Comparison of ENCODE assay signal across 19 cellular contexts in the genomic region with DNA sequence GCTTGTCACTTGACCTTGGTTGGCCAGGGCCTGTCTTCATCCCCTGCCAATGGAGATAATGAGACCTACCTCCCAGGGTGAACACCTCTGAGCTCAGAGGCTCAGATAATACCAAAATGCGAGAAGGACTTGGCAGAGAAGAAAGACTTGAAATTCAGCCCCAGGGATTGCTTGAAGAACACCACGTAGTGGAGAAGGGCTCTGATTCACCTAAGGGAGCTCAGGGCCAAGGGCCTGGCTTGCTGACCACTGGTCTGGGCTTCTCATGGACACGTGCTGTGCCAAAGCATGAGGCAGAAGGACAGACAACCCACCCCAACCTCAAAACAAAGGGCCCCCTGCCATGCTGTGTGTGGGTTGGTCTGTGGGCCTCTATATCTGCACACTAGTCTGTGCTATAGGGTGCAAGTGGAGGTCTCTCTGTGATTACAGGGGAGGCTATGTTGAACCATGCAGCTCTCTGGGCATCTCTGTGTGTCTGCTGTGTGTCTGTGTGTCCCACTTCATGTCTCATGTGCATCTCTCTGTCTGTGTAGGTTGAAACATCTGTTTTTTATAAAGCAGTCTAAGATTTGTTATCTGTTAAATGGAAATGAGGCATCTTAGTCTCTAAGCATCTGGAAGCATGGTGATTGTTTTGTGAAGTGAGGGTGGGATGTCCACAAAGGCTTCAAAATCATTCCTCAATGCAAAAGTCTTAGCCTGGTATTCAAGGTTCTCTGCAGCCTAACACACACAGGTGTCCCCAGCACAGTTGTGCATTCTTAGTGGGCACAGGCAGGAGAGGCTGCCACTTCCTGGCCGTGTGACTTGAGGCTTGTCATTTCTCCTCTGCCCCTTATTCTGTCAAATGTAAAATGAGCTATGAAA.
DNase-seq lines count a peak whose midpoint lies in the region; ATAC-seq and TF ChIP-seq lines count a peak whose summit lies in the region.
"Had no signal": no experiment of that assay in that cellular context is flagged by ENCODE, and none has a peak within 500 bp of the region (broad histone marks: within the 10 kb centered on the region; RNA-seq: fewer than 3 reads in every experiment).

No MANE protein-coding gene starts in this region.

- peak; percentile 71 for ATAC-seq in SK-N-SH treated with all-trans-retinoic acid at 6 μM for 48 hours
- ATAC-seq: A549 had no signal

- no peak overlapping the region for H3K4me3 Mint-ChIP-seq in activated naive CD4-positive, alpha-beta T cell treated with anti-CD3 and anti-CD28 coated beads, Interleukin-2, amount 10 ng/mL, durations not matched to agents 7 days and 5 days

- H3K27me3 Mint-ChIP-seq in activated naive CD4-positive, alpha-beta T cell treated with anti-CD3 and anti-CD28 coated beads, Interleukin-2, amount 10 ng/mL, durations not matched to agents 7 days and 5 days: peaks cover 13% of the 10 kb centered on the region

- H2AFZ ChIP-seq in trophoblast cell (ENCODE audit: insufficient read depth, low read length, poor library complexity): no peak overlapping the region

- H4K91ac ChIP-seq in trophoblast cell (ENCODE audit: low read depth, low read length): peak overlapping the region; percentile 60

- peaks cover 4% of the 10 kb centered on the region for H3K36me3 Mint-ChIP-seq in activated naive CD4-positive, alpha-beta T cell treated with anti-CD3 and anti-CD28 coated beads, Interleukin-2, amount 10 ng/mL, durations not matched to agents 7 days and 5 days

- H4K8ac ChIP-seq in trophoblast cell (ENCODE audit: low read depth, low read length): no peak overlapping the region

- H3K36me3 ChIP-seq in trophoblast cell (ENCODE audit: control insufficient read depth in 1 of 2, insufficient read depth in 2 of 2, low read length in 2 of 2): no peaks in the 10 kb centered on the region
- no peaks in the 10 kb centered on the region for H3K36me3 ChIP-seq in right atrium auricular region

- H3K9ac ChIP-seq in trophoblast cell (ENCODE audit: low read length): no peak overlapping the region

- peaks cover 6% of the 10 kb centered on the region for H3K9me3 Mint-ChIP-seq in activated naive CD4-positive, alpha-beta T cell treated with anti-CD3 and anti-CD28 coated beads, Interleukin-2, amount 10 ng/mL, durations not matched to agents 7 days and 5 days

- H2BK120ac ChIP-seq in trophoblast cell (ENCODE audit: insufficient read depth, low read length, poor library complexity): no peak overlapping the region

- no peak overlapping the region for H3K4me3 ChIP-seq in Jurkat, Clone E6-1 (ENCODE audit: low read length)
- H3K4me3 ChIP-seq in trophoblast cell (ENCODE audit: low read depth, low read length) (no peak overlapping the region), right atrium auricular region (no peak overlapping the region)
- H3K4me3 ChIP-seq: A549 had no signal

- H3K79me2 ChIP-seq in trophoblast cell (ENCODE audit: control insufficient read depth, insufficient read depth, low read length, poor library complexity): peaks cover 2% of the 10 kb centered on the region

- H3K27me3 ChIP-seq in trophoblast cell (ENCODE audit: insufficient read depth, low read length) (no peaks in the 10 kb centered on the region), right atrium auricular region (no peaks in the 10 kb centered on the region)

- H3K23ac ChIP-seq in trophoblast cell (ENCODE audit: low read length): no peak overlapping the region

- H3K4ac ChIP-seq in trophoblast cell (ENCODE audit: low read depth, low read length): no peak overlapping the region

- H3K9me3 ChIP-seq in trophoblast cell (ENCODE audit: insufficient read depth, low read depth, low read length) (peaks cover 1% of the 10 kb centered on the region), right atrium auricular region (no peaks in the 10 kb centered on the region)
- H3K9me3 ChIP-seq: A549 had no signal

- H3K79me1 ChIP-seq in trophoblast cell (ENCODE audit: low read length): peaks cover 14% of the 10 kb centered on the region

- H3K14ac ChIP-seq in trophoblast cell (ENCODE audit: low read length): no peak overlapping the region

- H3K4me1 ChIP-seq in trophoblast cell (ENCODE audit: control insufficient read depth in 1 of 2, insufficient read depth in 2 of 2, low read length in 2 of 2) (peaks cover 7 to 13% of the 10 kb centered on the region in 2 experiments), right atrium auricular region (no peaks in the 10 kb centered on the region)

- CTCF ChIA-PET in activated naive CD4-positive, alpha-beta T cell treated with anti-CD3 and anti-CD28 coated beads, Interleukin-2, amount 10 ng/mL, durations not matched to agents 7 days and 5 days (lab: Charles Lee): interaction anchor here (1.8 to 2.0 kb wide), 2 partner anchors 127 to 173 kb away, joined by 5 read pairs; no protein-coding TSS in a partner anchor

- H2BK5ac ChIP-seq in trophoblast cell (ENCODE audit: low read depth, low read length, poor library complexity): no peak overlapping the region

- H3K4me1 Mint-ChIP-seq in activated naive CD4-positive, alpha-beta T cell treated with anti-CD3 and anti-CD28 coated beads, Interleukin-2, amount 10 ng/mL, durations not matched to agents 7 days and 5 days: peaks cover 42% of the 10 kb centered on the region

- no CpG with 5 or more reads among the region's 4 CpGs for WGBS in trophoblast cell (ENCODE audit: extremely low coverage, insufficient coverage, insufficient read length)

- H3K27ac ChIP-seq in trophoblast cell (ENCODE audit: low read depth, low read length): no peak overlapping the region
- no peak overlapping the region for H3K27ac ChIP-seq in right atrium auricular region
- H3K27ac ChIP-seq: RWPE1 had no signal

- peak overlapping the region; percentile 26 for H2BK12ac ChIP-seq in trophoblast cell (ENCODE audit: low read length)

- TF ChIP-seq CTCF in right atrium auricular region (IDR thresholded peaks at IDR 0.05): no peak

- H4K12ac ChIP-seq in trophoblast cell (ENCODE audit: low read depth, low read length): no peak overlapping the region

- H3K27ac Mint-ChIP-seq in activated naive CD4-positive, alpha-beta T cell treated with anti-CD3 and anti-CD28 coated beads, Interleukin-2, amount 10 ng/mL, durations not matched to agents 7 days and 5 days: no peak overlapping the region

- no peak overlapping the region for H3K4me2 ChIP-seq in trophoblast cell (ENCODE audit: low read length)
- H3K4me2 ChIP-seq: A549 had no signal

- no peak overlapping the region for H3K18ac ChIP-seq in trophoblast cell (ENCODE audit: low read length)

- DNase-seq in activated naive CD4-positive, alpha-beta T cell treated with anti-CD3 and anti-CD28 coated beads, Interleukin-2, amount 10 ng/mL, durations not matched to agents 7 days and 5 days: peak; percentile 46
- DNase-seq in activated naive CD4-positive, alpha-beta T cell treated with Interleukin-2 at 50 U/mL for 16 hours: no peak
- peak; percentile 73 for DNase-seq in Jurkat, Clone E6-1 (ENCODE audit: low read depth, low spot score)
- DNase-seq in trophoblast cell (peak; percentile 60 to 73), occipital lobe (lab: John Stamatoyannopoulos, UW) (no peak), NCI-H1092 treated with DMSO at 0.1 percent for 48 hours (lab: John Stamatoyannopoulos, UW) (no peak), right atrium auricular region (ENCODE audit: low spot score) (no peak)
- DNase-seq: C1 segment of cervical spinal cord, COR-L47, DMS153, EL, HCEC 1CT, NCI-H1436 treated with DMSO at 0.1 percent for 48 hours, NCI-H2029 treated with DMSO at 0.1 percent for 48 hours, NCI-H2171 treated with DMSO at 0.1 percent for 48 hours, NCI-H446 treated with DMSO at 0.1 percent for 48 hours had no signal

- no peak overlapping the region for H2AK5ac ChIP-seq in trophoblast cell (ENCODE audit: low read length)

TF ChIP-seq in SK-N-SH treated with all-trans-retinoic acid at 6 μM for 48 hours, 23 proteins besides CTCF, POLR2A, EP300 and RAD21:
- TF ChIP-seq SNAI2 (CRISPR knock-in tag; IDR thresholded peaks at IDR 0.05) (peak; percentile 67; the same call in 1 of the 2 replicates), ZNF70 (CRISPR knock-in tag; IDR thresholded peaks at IDR 0.05) (no peak), TCF4 (CRISPR knock-in tag; IDR thresholded peaks at IDR 0.05; ENCODE audit: borderline replicate concordance) (peak; percentile 91; the same call in 1 of the 2 replicates)

Comparison
In these comparisons a context has a peak if more than half of its experiments do, and no peak if none do; other contexts are left out.
1. DNase-seq: peak in activated naive CD4-positive, alpha-beta T cell treated with anti-CD3 and anti-CD28 coated beads, Interleukin-2, amount 10 ng/mL, durations not matched to agents 7 days and 5 days (single experiment), Jurkat, Clone E6-1 (single experiment) and trophoblast cell (2 of 2); none in activated naive CD4-positive, alpha-beta T cell treated with Interleukin-2 at 50 U/mL for 16 hours (single experiment), occipital lobe (single experiment), NCI-H1092 treated with DMSO at 0.1 percent for 48 hours (single experiment) and right atrium auricular region (single experiment).